Comparison of ENCODE assay signal across 27 cellular contexts in genomic region chr4:7306986-7307385, GRCh38.
"Had no signal": no experiment of that assay in that cellular context is flagged by ENCODE, and none has a peak within 500 bp of the region (broad histone marks: within the 10 kb centered on the region; RNA-seq: fewer than 3 reads in every experiment).

No MANE protein-coding gene starts in this region.

- H3K4me3 Mint-ChIP-seq: central memory CD8-positive, alpha-beta T cell; endodermal cell; nephron progenitor cell; stimulated activated naive B cell treated with anti-CD40 and anti-IgM and Interleukin-4, amounts not matched to agents 10 μg/mL and 1 μg/mL and 100 μg/mL, for 72 hours; stimulated activated naive CD8-positive, alpha-beta T cell treated with anti-CD3 and anti-CD28 coated beads, Interleukin-15, Interleukin-2, amounts not matched to agents 100 ng/mL and 50 ng/mL, for 24 hours; type B pancreatic cell had no signal

- H3K36me3 ChIP-seq: gastroesophageal sphincter, heart left ventricle, left lung, lower lobe of right lung, neutrophil, right lobe of liver, tibial artery had no signal

- H3K36me3 Mint-ChIP-seq: naive thymus-derived CD8-positive, alpha-beta T cell; stimulated activated naive B cell treated with anti-CD40 and anti-IgM and Interleukin-4, amounts not matched to agents 10 μg/mL and 1 μg/mL and 100 μg/mL, for 72 hours; type B pancreatic cell had no signal

- H3K9me3 Mint-ChIP-seq: central memory CD8-positive, alpha-beta T cell; endodermal cell; naive thymus-derived CD8-positive, alpha-beta T cell; nephron progenitor cell; stimulated activated naive B cell treated with anti-CD40 and anti-IgM and Interleukin-4, amounts not matched to agents 10 μg/mL and 1 μg/mL and 100 μg/mL, for 72 hours; stimulated activated naive CD8-positive, alpha-beta T cell treated with anti-CD3 and anti-CD28 coated beads, Interleukin-15, Interleukin-2, amounts not matched to agents 100 ng/mL and 50 ng/mL, for 24 hours; type B pancreatic cell had no signal

- H3K27ac Mint-ChIP-seq: endodermal cell; naive thymus-derived CD8-positive, alpha-beta T cell; progenitor cell of endocrine pancreas; stimulated activated naive B cell treated with anti-CD40 and anti-IgM and Interleukin-4, amounts not matched to agents 10 μg/mL and 1 μg/mL and 100 μg/mL, for 72 hours; stimulated activated naive CD8-positive, alpha-beta T cell treated with anti-CD3 and anti-CD28 coated beads, Interleukin-15, Interleukin-2, amounts not matched to agents 100 ng/mL and 50 ng/mL, for 24 hours had no signal

- H3K9me3 ChIP-seq: gastroesophageal sphincter, heart left ventricle, left lung, lower lobe of right lung, neutrophil, right lobe of liver, testis, tibial artery had no signal

- DNase-seq: cortex of kidney; effector CD8-positive, alpha-beta T cell; endodermal cell; foreskin keratinocyte; left cardiac atrium; lower lobe of right lung; naive thymus-derived CD8-positive, alpha-beta T cell; nephron progenitor cell; right lobe of liver; small intestine; stimulated activated CD4-positive, alpha-beta T cell treated with anti-CD3 and anti-CD28 coated beads, Interleukin-15, amount 100 ng/mL, for 24 hours; stimulated activated CD4-positive, alpha-beta T cell treated with anti-CD3 and anti-CD28 coated beads, Interleukin-2, amount 100 ng/mL, for 48 hours; stimulated activated naive B cell treated with anti-CD40 and anti-IgM and Interleukin-4, amounts not matched to agents 10 μg/mL and 1 μg/mL and 100 μg/mL, for 72 hours; testis; tibial artery had no signal

- H3K27me3 ChIP-seq: gastroesophageal sphincter, heart left ventricle, hepatocyte, right lobe of liver, testis had no signal

- ATAC-seq: esophagus mucosa; foreskin keratinocyte; gastroesophageal sphincter; left lung; naive thymus-derived CD8-positive, alpha-beta T cell; right lobe of liver had no signal

- H3K4me3 ChIP-seq: gastroesophageal sphincter, heart left ventricle, hepatocyte, left lung, lower lobe of right lung, right lobe of liver, testis, tibial artery had no signal

- H3K4me1 ChIP-seq: foreskin keratinocyte, left lung, lower lobe of right lung, parathyroid adenoma, right lobe of liver, testis, tibial artery had no signal

- H3K27ac ChIP-seq: epithelial cell of prostate, foreskin keratinocyte, gastroesophageal sphincter, heart left ventricle, hepatocyte, left lung, lower lobe of right lung, neutrophil, parathyroid adenoma, right lobe of liver, testis, tibial artery had no signal

- H3K4me1 Mint-ChIP-seq: central memory CD8-positive, alpha-beta T cell; endodermal cell; naive thymus-derived CD8-positive, alpha-beta T cell; stimulated activated naive B cell treated with anti-CD40 and anti-IgM and Interleukin-4, amounts not matched to agents 10 μg/mL and 1 μg/mL and 100 μg/mL, for 72 hours had no signal
